Comparison of ENCODE assay signal across 23 cellular contexts in genomic region chr10:28612877-28613276, GRCh38.
"Had no signal": no experiment of that assay in that cellular context is flagged by ENCODE, and none has a peak within 500 bp of the region (broad histone marks: within the 10 kb centered on the region; RNA-seq: fewer than 3 reads in every experiment).

No MANE protein-coding gene starts in this region.

- ATAC-seq: activated CD8-positive, alpha-beta memory T cell treated with anti-CD3 and anti-CD28 coated beads, Interleukin-2, amount 10 ng/mL, durations not matched to agents 7 days and 5 days; activated T-helper 17 cell treated with anti-CD3 and anti-CD28 coated beads, Interleukin-2, amount 50 U/mL, for 72 hours; body of pancreas; foreskin keratinocyte; pancreas; psoas muscle; stimulated activated memory B cell treated with anti-CD40 and anti-IgM and Interleukin-4, amounts not matched to agents 10 μg/mL and 1 μg/mL and 100 μg/mL, for 72 hours had no signal

- H3K36me3 ChIP-seq: uterus had no signal

- H3K27ac ChIP-seq: body of pancreas, foreskin keratinocyte, lower lobe of right lung, neutrophil, pancreas, psoas muscle, right atrium auricular region, transverse colon, uterus had no signal

- H3K9me3 Mint-ChIP-seq: activated CD4-positive, alpha-beta memory T cell treated with anti-CD3 and anti-CD28 coated beads for 36 hours; activated T-helper 17 cell treated with anti-CD3 and anti-CD28 coated beads, Interleukin-2, amount 50 U/mL, for 72 hours; dendritic cell treated with granulocyte-macrophage colony-stimulating factor and Interleukin-4, amounts not matched to agents 40 ng/mL and 50 ng/mL, for 4 days; nephron; stimulated activated memory B cell treated with anti-CD40 and anti-IgM and Interleukin-4, amounts not matched to agents 10 μg/mL and 1 μg/mL and 100 μg/mL, for 72 hours; T-helper 1 cell treated with Interleukin-12 subunit alpha and Interleukin-12 subunit beta and Interleukin-4 antibody, amounts not matched to agents 30 μg/mL and 1 μg/mL, for 36 hours had no signal

- H3K4me3 Mint-ChIP-seq: activated CD4-positive, alpha-beta memory T cell treated with anti-CD3 and anti-CD28 coated beads for 36 hours; activated CD8-positive, alpha-beta memory T cell treated with anti-CD3 and anti-CD28 coated beads, Interleukin-2, amount 10 ng/mL, durations not matched to agents 7 days and 5 days; activated T-helper 17 cell treated with anti-CD3 and anti-CD28 coated beads, Interleukin-2, amount 50 U/mL, for 72 hours; dendritic cell treated with granulocyte-macrophage colony-stimulating factor and Interleukin-4, amounts not matched to agents 40 ng/mL and 50 ng/mL, for 4 days; nephron; stimulated activated memory B cell treated with anti-CD40 and anti-IgM and Interleukin-4, amounts not matched to agents 10 μg/mL and 1 μg/mL and 100 μg/mL, for 72 hours; T-helper 1 cell treated with Interleukin-12 subunit alpha and Interleukin-12 subunit beta and Interleukin-4 antibody, amounts not matched to agents 30 μg/mL and 1 μg/mL, for 36 hours had no signal

- H3K27me3 Mint-ChIP-seq: activated CD4-positive, alpha-beta memory T cell treated with anti-CD3 and anti-CD28 coated beads for 36 hours; activated CD8-positive, alpha-beta memory T cell treated with anti-CD3 and anti-CD28 coated beads, Interleukin-2, amount 10 ng/mL, durations not matched to agents 7 days and 5 days; activated T-helper 17 cell treated with anti-CD3 and anti-CD28 coated beads, Interleukin-2, amount 50 U/mL, for 72 hours; dendritic cell treated with granulocyte-macrophage colony-stimulating factor and Interleukin-4, amounts not matched to agents 40 ng/mL and 50 ng/mL, for 4 days; stimulated activated memory B cell treated with anti-CD40 and anti-IgM and Interleukin-4, amounts not matched to agents 10 μg/mL and 1 μg/mL and 100 μg/mL, for 72 hours had no signal

- H3K4me1 Mint-ChIP-seq: nephron; stimulated activated memory B cell treated with anti-CD40 and anti-IgM and Interleukin-4, amounts not matched to agents 10 μg/mL and 1 μg/mL and 100 μg/mL, for 72 hours had no signal

- H3K4me3 ChIP-seq: body of pancreas, cardiac muscle cell, lower lobe of right lung, pancreas, psoas muscle, right atrium auricular region, transverse colon, uterus had no signal

- H3K27me3 ChIP-seq: body of pancreas, cardiac muscle cell, foreskin keratinocyte, neutrophil, pancreas, right atrium auricular region, transverse colon, uterus had no signal

- H3K4me1 ChIP-seq: foreskin keratinocyte, lower lobe of right lung, pancreas, psoas muscle, right atrium auricular region, transverse colon, uterus had no signal

- H3K27ac Mint-ChIP-seq: activated CD4-positive, alpha-beta memory T cell treated with anti-CD3 and anti-CD28 coated beads for 36 hours; activated CD8-positive, alpha-beta memory T cell treated with anti-CD3 and anti-CD28 coated beads, Interleukin-2, amount 10 ng/mL, durations not matched to agents 7 days and 5 days; activated T-helper 17 cell treated with anti-CD3 and anti-CD28 coated beads, Interleukin-2, amount 50 U/mL, for 72 hours; dendritic cell treated with granulocyte-macrophage colony-stimulating factor and Interleukin-4, amounts not matched to agents 40 ng/mL and 50 ng/mL, for 4 days; nephron; stimulated activated memory B cell treated with anti-CD40 and anti-IgM and Interleukin-4, amounts not matched to agents 10 μg/mL and 1 μg/mL and 100 μg/mL, for 72 hours; T-helper 1 cell treated with Interleukin-12 subunit alpha and Interleukin-12 subunit beta and Interleukin-4 antibody, amounts not matched to agents 30 μg/mL and 1 μg/mL, for 36 hours had no signal

- DNase-seq: activated CD4-positive, alpha-beta memory T cell treated with anti-CD3 and anti-CD28 coated beads for 36 hours; activated CD4-positive, alpha-beta T cell treated with anti-CD3 and anti-CD28 coated beads for 4 hours; activated CD4-positive, CD25-positive, alpha-beta regulatory T cell; activated CD8-positive, alpha-beta memory T cell treated with anti-CD3 and anti-CD28 coated beads, Interleukin-2, amount 10 ng/mL, durations not matched to agents 7 days and 5 days; anterior cingulate cortex; body of pancreas; effector CD4-positive, alpha-beta T cell; foreskin keratinocyte; kidney; lower lobe of right lung; pancreas; psoas muscle; stimulated activated CD4-positive, alpha-beta T cell treated with anti-CD3 and anti-CD28 coated beads, Interleukin-12 subunit alpha, Interleukin-12 subunit beta, amount 100 ng/mL, for 4 hours; transverse colon; uterus had no signal

- H3K9me3 ChIP-seq: body of pancreas, lower lobe of right lung, neutrophil, pancreas, psoas muscle, right atrium auricular region, transverse colon, uterus had no signal
